Comparison of ENCODE assay signal across 22 cellular contexts in genomic region chr5:135133181-135133580, GRCh38.
"Had no signal": no experiment of that assay in that cellular context is flagged by ENCODE, and none has a peak within 500 bp of the region (broad histone marks: within the 10 kb centered on the region; RNA-seq: fewer than 3 reads in every experiment).

No MANE protein-coding gene starts in this region.

- DNase-seq: activated CD4-positive, alpha-beta T cell treated with anti-CD3 and anti-CD28 coated beads, Interleukin-2, amount 10 ng/mL, durations not matched to agents 7 days and 5 days; activated CD4-positive, CD25-positive, alpha-beta regulatory T cell; activated CD8-positive, alpha-beta memory T cell treated with anti-CD3 and anti-CD28 coated beads, Interleukin-2, amount 50 U/mL, for 48 hours; activated CD8-positive, alpha-beta T cell treated with anti-CD3 and anti-CD28 coated beads for 36 hours; activated naive CD4-positive, alpha-beta T cell treated with anti-CD3 and anti-CD28 coated beads, Interleukin-2, amount 50 U/mL, for 16 hours; activated T-cell treated with anti-CD3 and anti-CD28 coated beads, Interleukin-2, amount 50 U/mL, for 1 hour; MV-4-11; NCI-H1092 treated with DMSO at 0.1 percent for 48 hours; NCI-H1417 treated with DMSO at 0.1 percent for 48 hours; NCI-H1694 treated with DMSO at 0.1 percent for 48 hours; NCI-H2029 treated with DMSO at 0.1 percent for 48 hours; NCI-H510A treated with DMSO at 0.1 percent for 48 hours; NCI-H69; NK-92 treated with Interleukin-12 subunit alpha and Interleukin-12 subunit beta, amount 100 ng/mL, for 24 hours; Right ventricle myocardium superior; RPMI8226; SJCRH30; SK-N-SH; T-helper 1 cell had no signal

- H3K27ac Mint-ChIP-seq: activated CD4-positive, alpha-beta T cell treated with anti-CD3 and anti-CD28 coated beads, Interleukin-2, amount 10 ng/mL, durations not matched to agents 7 days and 5 days; activated CD8-positive, alpha-beta T cell treated with anti-CD3 and anti-CD28 coated beads for 36 hours had no signal

- ATAC-seq: activated CD8-positive, alpha-beta T cell treated with anti-CD3 and anti-CD28 coated beads for 36 hours; Panc1 had no signal

- H3K27me3 ChIP-seq: breast epithelium, SJCRH30 had no signal

- H3K9me3 ChIP-seq: breast epithelium, SJCRH30, SK-N-SH had no signal

- H3K4me3 ChIP-seq: breast epithelium, SJCRH30 had no signal

- H3K27me3 Mint-ChIP-seq: activated CD4-positive, alpha-beta T cell treated with anti-CD3 and anti-CD28 coated beads, Interleukin-2, amount 10 ng/mL, durations not matched to agents 7 days and 5 days; activated CD8-positive, alpha-beta T cell treated with anti-CD3 and anti-CD28 coated beads for 36 hours had no signal

- H3K36me3 ChIP-seq: breast epithelium, SJCRH30 had no signal

- H3K4me2 ChIP-seq: KMS-11, SK-N-SH had no signal

- H3K27ac ChIP-seq: breast epithelium, KMS-11, SJCRH30 had no signal

- H3K9ac ChIP-seq: KMS-11, SK-N-SH had no signal

- H3K4me1 Mint-ChIP-seq: activated CD4-positive, alpha-beta T cell treated with anti-CD3 and anti-CD28 coated beads, Interleukin-2, amount 10 ng/mL, durations not matched to agents 7 days and 5 days had no signal

- H3K9me3 Mint-ChIP-seq: activated CD4-positive, alpha-beta T cell treated with anti-CD3 and anti-CD28 coated beads, Interleukin-2, amount 10 ng/mL, durations not matched to agents 7 days and 5 days; activated CD8-positive, alpha-beta T cell treated with anti-CD3 and anti-CD28 coated beads for 36 hours had no signal

- H3K4me3 Mint-ChIP-seq: activated CD4-positive, alpha-beta T cell treated with anti-CD3 and anti-CD28 coated beads, Interleukin-2, amount 10 ng/mL, durations not matched to agents 7 days and 5 days; activated CD8-positive, alpha-beta T cell treated with anti-CD3 and anti-CD28 coated beads for 36 hours had no signal

- H3K4me1 ChIP-seq: breast epithelium had no signal
